Comparison of ENCODE assay signal across 14 cellular contexts in genomic region chr16:21937387-21937829, GRCh38. TPM values are rescaled to one million over a fixed set of nuclear protein-coding genes. Genes with fewer than 3 reads are reported as not detected.
DNase-seq lines count a peak whose midpoint lies in the region; ATAC-seq, FAIRE-seq and TF ChIP-seq lines count a peak whose summit lies in the region.
"Had no signal": no experiment of that assay in that cellular context is flagged by ENCODE, and none has a peak within 500 bp of the region (broad histone marks: within the 10 kb centered on the region; RNA-seq: fewer than 3 reads in every experiment).

No MANE protein-coding gene starts in this region.

- no peaks in the 10 kb centered on the region for H3K9me3 ChIP-seq in HepG2 (ENCODE audit: low read length)
- H3K9me3 ChIP-seq in right lobe of liver = no peaks in the 10 kb centered on the region
- no peaks in the 10 kb centered on the region for H3K9me3 ChIP-seq in Loucy (ENCODE audit: insufficient read depth, low read depth, low read length)

- H3K27me3 ChIP-seq in HepG2 (ENCODE audit: control insufficient read depth in 1 of 2, insufficient read depth in 2 of 2, low read length in 2 of 2) = no peaks in the 10 kb centered on the region
- H3K27me3 ChIP-seq in right lobe of liver = no peaks in the 10 kb centered on the region
- no peaks in the 10 kb centered on the region for H3K27me3 ChIP-seq in Loucy (ENCODE audit: insufficient read depth, low read length, poor library complexity, severe bottlenecking)

- TF ChIP-seq EP300 in HepG2 (IDR thresholded peaks at IDR 0.05; ENCODE audit: low read depth in 2 of 2, low read length in 2 of 2) = peak; percentile 74 to 98; a peak in 3 of 4 replicates
- peak; percentile 67 for TF ChIP-seq EP300 in HepG2 (CRISPR knock-in tag; IDR thresholded peaks at IDR 0.05; ENCODE audit: borderline replicate concordance)

- H3K4me1 ChIP-seq in HepG2 (ENCODE audit: insufficient read depth, low read length) (peaks cover 68% of the 10 kb centered on the region), right lobe of liver (no peaks in the 10 kb centered on the region), Loucy (ENCODE audit: insufficient read depth, low read length, poor library complexity, severe bottlenecking) (no peaks in the 10 kb centered on the region)

- H3K27ac Mint-ChIP-seq in type B pancreatic cell = peak overlapping the region; percentile 40
- H3K27ac Mint-ChIP-seq: H9 had no signal

- no peaks in the 10 kb centered on the region for H3K79me2 ChIP-seq in HepG2 (ENCODE audit: insufficient read depth, low read length)
- H3K79me2 ChIP-seq in Loucy (ENCODE audit: insufficient read depth, low read length) = no peaks in the 10 kb centered on the region

- no peaks in the 10 kb centered on the region for H3K36me3 Mint-ChIP-seq in type B pancreatic cell

- no TSS peak for BruUV-seq in HepG2 (replicated peaks; lab: Mats Ljungman, UMichigan)

- POLR2A ChIA-PET in HepG2 (lab: Yijun Ruan, JAX) = interaction anchor here (2.4 kb wide), 1 partner anchor 12 kb away, joined by 10 read pairs; no protein-coding TSS in a partner anchor

- CTCF ChIA-PET in HepG2 (lab: Yijun Ruan, JAX; ENCODE audit: low intra/inter-chr PET ratio, low total read pairs) = interaction anchor here (0.7 to 1.0 kb wide), 2 partner anchors 12 to 14 kb away, joined by 3 read pairs; no protein-coding TSS in a partner anchor

- TF ChIP-seq CTCF in HepG2 (CRISPR knock-in tag; IDR thresholded peaks at IDR 0.05) = no peak
- no peak for TF ChIP-seq CTCF in right lobe of liver (IDR thresholded peaks at IDR 0.05)
- no peak for TF ChIP-seq CTCF in Loucy (conservative IDR thresholded peaks at IDR 0.05; ENCODE audit: low read length)
- TF ChIP-seq CTCF in type B pancreatic cell (conservative IDR thresholded peaks at IDR 0.05) = no peak

- no peak for FAIRE-seq in HepG2 (lab: Jason Lieb, UNC)

- intact Hi-C loops in HepG2 (cut with micrococcal nuclease; ENCODE audit: unreplicated experiment) (loop anchor here (1.0 kb wide), 1 partner anchor 15 kb away; no protein-coding TSS in a partner anchor), right lobe of liver (cut with DNase I) (no loop called here)

- no peaks in the 10 kb centered on the region for H3F3A ChIP-seq in Loucy (ENCODE audit: low read depth)

- DNase-seq in HepG2 (ENCODE audit: low spot score) = peak; percentile 97
- no peak for DNase-seq in right lobe of liver
- peak; percentile 22 for DNase-seq in foreskin melanocyte
- DNase-seq in type B pancreatic cell (ENCODE audit: extremely low spot score, unreplicated experiment) = no peak
- DNase-seq in NCI-H526 (lab: John Stamatoyannopoulos, UW) = no peak
- DNase-seq: H9, NCI-H1436, NCI-H2081 treated with DMSO at 0.1 percent for 48 hours, NCI-H510A treated with DMSO at 0.1 percent for 48 hours, SIG-M5 had no signal

- no peak overlapping the region for H3K4me3 Mint-ChIP-seq in type B pancreatic cell
- H3K4me3 Mint-ChIP-seq: H9 had no signal

- H3K9ac ChIP-seq in HepG2 (ENCODE audit: insufficient read depth, low read depth, low read length) = peak overlapping the region; percentile 75
- H3K9ac ChIP-seq in Loucy (ENCODE audit: low read depth, low read length, poor library complexity, severe bottlenecking) = no peak overlapping the region

- ATAC-seq in HepG2 (peak; percentile 76), right lobe of liver (no peak), HG02981 (IDR thresholded peaks at IDR 0.05; ENCODE audit: unreplicated experiment) (no peak), SK-N-SH treated with all-trans-retinoic acid at 6 μM for 48 hours (no peak)

- no peak for TF ChIP-seq POLR2A in HepG2 (IDR thresholded peaks at IDR 0.05; ENCODE audit: insufficient read depth in 1 of 2, low read depth in 2 of 2, low read length in 2 of 2)
- no peak for TF ChIP-seq POLR2A in right lobe of liver (IDR thresholded peaks at IDR 0.05)

- in situ Hi-C loops in HepG2 (cut with HindIII; ENCODE audit: extremely low pct_ligation_motif_present, low pct_unique_long_range_greater_than_20kb) = no loop called here

- no peak for TF ChIP-seq RAD21 in HepG2 (CRISPR knock-in tag; IDR thresholded peaks at IDR 0.05)

- H3K9me2 ChIP-seq in Loucy (replicated peaks; ENCODE audit: low read depth, low read length) = no peaks in the 10 kb centered on the region

- H3K4me1 Mint-ChIP-seq in type B pancreatic cell (ENCODE audit: unreplicated experiment) = peaks cover 5% of the 10 kb centered on the region

- H3K27ac ChIP-seq in HepG2 (ENCODE audit: extremely low read length, insufficient read depth, low read length) (peak overlapping the region; percentile 93), right lobe of liver (no peak overlapping the region)
- H3K27ac ChIP-seq: C4-2B had no signal

- H3K36me3 ChIP-seq in HepG2 (replicated peaks in 1 of 2; ENCODE audit: control insufficient read depth in 1 of 2, insufficient read depth in 2 of 2, low read length in 2 of 2) (no peaks in the 10 kb centered on the region), right lobe of liver (no peaks in the 10 kb centered on the region), Loucy (ENCODE audit: insufficient read depth, low read length) (no peaks in the 10 kb centered on the region)

- H3K4me2 ChIP-seq in HepG2 (ENCODE audit: low read depth, low read length) (peak overlapping the region; percentile 72), Loucy (ENCODE audit: low read depth, low read length, poor library complexity, severe bottlenecking) (no peak overlapping the region)

- H4K20me1 ChIP-seq in HepG2 (ENCODE audit: insufficient read depth, low read length) = no peaks in the 10 kb centered on the region
- H4K20me1 ChIP-seq in Loucy (ENCODE audit: insufficient read depth, low read length, poor library complexity, severe bottlenecking) = no peaks in the 10 kb centered on the region

- H2AFZ ChIP-seq in HepG2 (ENCODE audit: low read length) (no peak overlapping the region), Loucy (ENCODE audit: low read length) (0 out of 2 replicates have a peak overlapping the region, but pooled peaks have one; percentile 52)

- peak overlapping the region in 2 of 3 experiments; percentile 18 to 52; a peak in 1 of 6 replicates for H3K4me3 ChIP-seq in HepG2 (replicated peaks in 1 of 3; ENCODE audit: insufficient read depth in 1 of 3, low read depth in 2 of 3, low read length in 3 of 3)
- no peak overlapping the region for H3K4me3 ChIP-seq in right lobe of liver
- H3K4me3 ChIP-seq in Loucy (ENCODE audit: low read length, poor library complexity, severe bottlenecking) = no peak overlapping the region

- no peaks in the 10 kb centered on the region for H3K9me3 Mint-ChIP-seq in type B pancreatic cell
- H3K9me3 Mint-ChIP-seq: H9 had no signal

- H3K27me3 Mint-ChIP-seq in type B pancreatic cell = peaks cover 19% of the 10 kb centered on the region

TF ChIP-seq in HepG2, 621 proteins besides CTCF, POLR2A, EP300 and RAD21 (continues in another document):
- TF ChIP-seq LCORL (IDR thresholded peaks at IDR 0.05) (peak; percentile 65; the same call in 1 of the 2 replicates), LCORL (CRISPR knock-in tag; IDR thresholded peaks at IDR 0.05) (no peak), ZNF709 (CRISPR knock-in tag; IDR thresholded peaks at IDR 0.05) (no peak)

TF ChIP-seq in SK-N-SH treated with all-trans-retinoic acid at 6 μM for 48 hours, 23 proteins besides CTCF, POLR2A, EP300 and RAD21:
- TF ChIP-seq PPARA (CRISPR knock-in tag; IDR thresholded peaks at IDR 0.05; ENCODE audit: borderline replicate concordance) = no peak
- TF ChIP-seq ISL1 (CRISPR knock-in tag; IDR thresholded peaks at IDR 0.05) = no peak
- TF ChIP-seq TCF4 (CRISPR knock-in tag; IDR thresholded peaks at IDR 0.05; ENCODE audit: borderline replicate concordance) = no peak
- no peak for TF ChIP-seq OSR1 (CRISPR knock-in tag; IDR thresholded peaks at IDR 0.05)
- no peak for TF ChIP-seq ZFP30 (CRISPR knock-in tag; IDR thresholded peaks at IDR 0.05)
- TF ChIP-seq ZFP3 (CRISPR knock-in tag; IDR thresholded peaks at IDR 0.05) = no peak
- TF ChIP-seq ZNF565 (CRISPR knock-in tag; conservative IDR thresholded peaks at IDR 0.05; ENCODE audit: low read depth) = no peak
- TF ChIP-seq SNAI2 (CRISPR knock-in tag; IDR thresholded peaks at IDR 0.05) = no peak
TF ChIP-seq in SK-N-SH treated with all-trans-retinoic acid at 6 μM for 48 hours: peak in this region for 0.

RNA-seq across cellular contexts. Expression of gene UQCRC2, which starts 15.8 kb away (rescaled TPM):
- total RNA-seq in HepG2 (2016; rRNA removed; fragmentation: Illumina TruSeq; extraction: Trizol) (536 and 704 TPM in 2 replicates), right lobe of liver (100 to 1,000 TPM; 128 to 214 (median 169) TPM), type B pancreatic cell (ENCODE audit: low replicate concordance) (231 and 278 TPM in 2 replicates)
- total RNA-seq in HepG2 (2016; cell fraction: cytosol; rRNA removed; fragmentation: Illumina TruSeq; extraction: Trizol; ENCODE audit: low read depth) = 269 and 276 TPM in 2 replicates
- 530 and 708 TPM in 2 replicates for total RNA-seq in HepG2 (2016; cell fraction: insoluble cytoplasmic fraction; rRNA removed; fragmentation: Illumina TruSeq; extraction: Trizol)
- 296 and 309 TPM in 2 replicates for total RNA-seq in HepG2 (2016; cell fraction: membrane; rRNA removed; fragmentation: Illumina TruSeq; extraction: Trizol)
- total RNA-seq in HepG2 (2016; cell fraction: nucleus; rRNA removed; fragmentation: Illumina TruSeq; extraction: Trizol) = 306 and 335 TPM in 2 replicates
- 346 and 442 TPM in 2 replicates for polyA plus RNA-seq in HepG2 (2011; rRNA removed)
- 376 and 449 TPM in 2 replicates for polyA plus RNA-seq in HepG2 (2011; cell fraction: cytosol; rRNA removed)
- polyA plus RNA-seq in HepG2 (2011; cell fraction: nucleus; rRNA removed) = 283 and 343 TPM in 2 replicates
- polyA plus RNA-seq in HepG2 (2012) = 554 and 647 TPM in 2 replicates
- 133 and 142 TPM in 2 replicates for polyA plus RNA-seq in HepG2 (2016; cell fraction: cytosol; fragmentation: Illumina TruSeq; extraction: Trizol; ENCODE audit: low read depth)
- polyA plus RNA-seq in HepG2 (2016; cell fraction: insoluble cytoplasmic fraction; fragmentation: Illumina TruSeq; extraction: Trizol; ENCODE audit: low read depth) = 562 and 567 TPM in 2 replicates
- polyA plus RNA-seq in HepG2 (2016; cell fraction: membrane; fragmentation: Illumina TruSeq; extraction: Trizol; ENCODE audit: low read depth) = 167 and 170 TPM in 2 replicates
- polyA plus RNA-seq in HepG2 (2016; cell fraction: nucleus; fragmentation: Illumina TruSeq; extraction: Trizol; ENCODE audit: insufficient read depth, low read depth) = 363 and 436 TPM in 2 replicates
- 333 and 632 TPM in 2 replicates for polyA minus RNA-seq in HepG2 (2011; rRNA and poly(A)+ RNA removed; ENCODE audit: low replicate concordance)
- 321 TPM in 2 replicates for polyA minus RNA-seq in HepG2 (2011; cell fraction: cytosol; rRNA and poly(A)+ RNA removed)
- 523 and 535 TPM in 2 replicates for polyA minus RNA-seq in HepG2 (2011; cell fraction: nucleus; rRNA and poly(A)+ RNA removed)

Comparison
In these comparisons a context has a peak if more than half of its experiments do, and no peak if none do; other contexts are left out.
1. DNase-seq: peak in HepG2 (single experiment) and foreskin melanocyte (single experiment); none in right lobe of liver (0 of 3), type B pancreatic cell (single experiment) and NCI-H526 (0 of 2).
2. H3K4me3 ChIP-seq: peak in HepG2 (2 of 3); none in right lobe of liver (0 of 3) and Loucy (single experiment).
3. Of the 2 proteins assayed by ChIP-seq in both HepG2 and SK-N-SH treated with all-trans-retinoic acid at 6 μM for 48 hours: peak only in HepG2: PATZ1; only in SK-N-SH treated with all-trans-retinoic acid at 6 μM for 48 hours: none; in both: none; in neither: 1.